1 cellular context compared by ENCODE assay signal in genomic region chr10:48306870-48307531, GRCh38.
A peak's percentile ranks its signal among the peaks of the same experiment; 100 is the strongest.
TF ChIP-seq lines count a peak whose summit lies in the region.

No MANE protein-coding gene starts in this region.

TF ChIP-seq in K562, 482 proteins besides CTCF, POLR2A, EP300 and RAD21 (continued from another document and continues in another):
- TF ChIP-seq, protein P1, sequence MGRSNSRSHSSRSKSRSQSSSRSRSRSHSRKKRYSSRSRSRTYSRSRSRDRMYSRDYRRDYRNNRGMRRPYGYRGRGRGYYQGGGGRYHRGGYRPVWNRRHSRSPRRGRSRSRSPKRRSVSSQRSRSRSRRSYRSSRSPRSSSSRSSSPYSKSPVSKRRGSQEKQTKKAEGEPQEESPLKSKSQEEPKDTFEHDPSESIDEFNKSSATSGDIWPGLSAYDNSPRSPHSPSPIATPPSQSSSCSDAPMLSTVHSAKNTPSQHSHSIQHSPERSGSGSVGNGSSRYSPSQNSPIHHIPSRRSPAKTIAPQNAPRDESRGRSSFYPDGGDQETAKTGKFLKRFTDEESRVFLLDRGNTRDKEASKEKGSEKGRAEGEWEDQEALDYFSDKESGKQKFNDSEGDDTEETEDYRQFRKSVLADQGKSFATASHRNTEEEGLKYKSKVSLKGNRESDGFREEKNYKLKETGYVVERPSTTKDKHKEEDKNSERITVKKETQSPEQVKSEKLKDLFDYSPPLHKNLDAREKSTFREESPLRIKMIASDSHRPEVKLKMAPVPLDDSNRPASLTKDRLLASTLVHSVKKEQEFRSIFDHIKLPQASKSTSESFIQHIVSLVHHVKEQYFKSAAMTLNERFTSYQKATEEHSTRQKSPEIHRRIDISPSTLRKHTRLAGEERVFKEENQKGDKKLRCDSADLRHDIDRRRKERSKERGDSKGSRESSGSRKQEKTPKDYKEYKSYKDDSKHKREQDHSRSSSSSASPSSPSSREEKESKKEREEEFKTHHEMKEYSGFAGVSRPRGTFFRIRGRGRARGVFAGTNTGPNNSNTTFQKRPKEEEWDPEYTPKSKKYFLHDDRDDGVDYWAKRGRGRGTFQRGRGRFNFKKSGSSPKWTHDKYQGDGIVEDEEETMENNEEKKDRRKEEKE (IDR thresholded peaks at IDR 0.05; ENCODE audit: borderline replicate concordance in 1 of 2, control insufficient read depth in 1 of 2, low read depth in 2 of 2, low read length in 1 of 2) = no peak
- no peak; a peak in 1 of 4 replicates for TF ChIP-seq NONO (IDR thresholded peaks at IDR 0.05; ENCODE audit: low read depth in 2 of 2, low read length in 1 of 2)
- no peak for TF ChIP-seq L3MBTL2 (IDR thresholded peaks at IDR 0.05)
- TF ChIP-seq, protein P2, sequence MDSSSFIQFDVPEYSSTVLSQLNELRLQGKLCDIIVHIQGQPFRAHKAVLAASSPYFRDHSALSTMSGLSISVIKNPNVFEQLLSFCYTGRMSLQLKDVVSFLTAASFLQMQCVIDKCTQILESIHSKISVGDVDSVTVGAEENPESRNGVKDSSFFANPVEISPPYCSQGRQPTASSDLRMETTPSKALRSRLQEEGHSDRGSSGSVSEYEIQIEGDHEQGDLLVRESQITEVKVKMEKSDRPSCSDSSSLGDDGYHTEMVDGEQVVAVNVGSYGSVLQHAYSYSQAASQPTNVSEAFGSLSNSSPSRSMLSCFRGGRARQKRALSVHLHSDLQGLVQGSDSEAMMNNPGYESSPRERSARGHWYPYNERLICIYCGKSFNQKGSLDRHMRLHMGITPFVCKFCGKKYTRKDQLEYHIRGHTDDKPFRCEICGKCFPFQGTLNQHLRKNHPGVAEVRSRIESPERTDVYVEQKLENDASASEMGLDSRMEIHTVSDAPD (CRISPR knock-in tag; IDR thresholded peaks at IDR 0.05) = no peak
- TF ChIP-seq ZNF79 (CRISPR knock-in tag; IDR thresholded peaks at IDR 0.05; ENCODE audit: low read depth) = no peak
- peak; percentile 80 for TF ChIP-seq PCBP1 (IDR thresholded peaks at IDR 0.05; ENCODE audit: low read depth, low read length, poor library complexity, severe bottlenecking)
- TF ChIP-seq SFPQ (IDR thresholded peaks at IDR 0.05; ENCODE audit: low read depth, low read length) = no peak
- no peak for TF ChIP-seq SMARCB1 (IDR thresholded peaks at IDR 0.05; ENCODE audit: insufficient read length, low read depth)
- TF ChIP-seq TEAD4 (IDR thresholded peaks at IDR 0.05; ENCODE audit: low read length) = no peak
- TF ChIP-seq TEAD4 (CRISPR knock-in tag; IDR thresholded peaks at IDR 0.05; ENCODE audit: borderline replicate concordance) = no peak
- TF ChIP-seq RCOR1 (IDR thresholded peaks at IDR 0.05; ENCODE audit: borderline replicate concordance in 1 of 2, low read depth in 2 of 2, low read length in 2 of 2) = peak; percentile 13 to 24; a peak in 1 of 4 replicates
- TF ChIP-seq EP400 (IDR thresholded peaks at IDR 0.05) = no peak
- no peak for TF ChIP-seq NCOA2 (IDR thresholded peaks at IDR 0.05; ENCODE audit: partially characterized antibody in 2 of 2)
- TF ChIP-seq EGR1 (conservative IDR thresholded peaks at IDR 0.05) = peak; percentile 76
- no peak for TF ChIP-seq ZNF407 (IDR thresholded peaks at IDR 0.05; ENCODE audit: low read depth)
- no peak for TF ChIP-seq NEUROD1 (IDR thresholded peaks at IDR 0.05; ENCODE audit: borderline replicate concordance, low read depth, low read length, partially characterized antibody)
- TF ChIP-seq DLX4 (CRISPR knock-in tag; IDR thresholded peaks at IDR 0.05) = no peak
- no peak for TF ChIP-seq TGIF2 (CRISPR knock-in tag; IDR thresholded peaks at IDR 0.05)
- TF ChIP-seq ETV1 (tag; conservative IDR thresholded peaks at IDR 0.05; ENCODE audit: low read depth) = no peak
- no peak for TF ChIP-seq ZFX (CRISPR knock-in tag; IDR thresholded peaks at IDR 0.05)
- no peak for TF ChIP-seq ZNF124 (CRISPR knock-in tag; IDR thresholded peaks at IDR 0.05)
- no peak for TF ChIP-seq MBD2 (IDR thresholded peaks at IDR 0.05; ENCODE audit: borderline replicate concordance, low read depth)
- TF ChIP-seq FIP1L1 (IDR thresholded peaks at IDR 0.05; ENCODE audit: low read depth, low read length, poor library complexity, severe bottlenecking) = no peak
- TF ChIP-seq FOXP1 (CRISPR knock-in tag; IDR thresholded peaks at IDR 0.05) = peak; percentile 35; the same call in 1 of the 2 replicates
- TF ChIP-seq RBBP5 (IDR thresholded peaks at IDR 0.05; ENCODE audit: borderline replicate concordance, insufficient read depth, low read length, poor library complexity, severe bottlenecking) = peak; percentile 42
- TF ChIP-seq NR2F6 (CRISPR knock-in tag; IDR thresholded peaks at IDR 0.05) = 0 out of 2 replicates have a peak, but pooled peaks have one; percentile 56
- TF ChIP-seq KDM4B (IDR thresholded peaks at IDR 0.05; ENCODE audit: borderline replicate concordance in 2 of 2, low read depth in 1 of 2) = no peak
- no peak for TF ChIP-seq PURB (CRISPR knock-in tag; IDR thresholded peaks at IDR 0.05; ENCODE audit: low read depth)
- TF ChIP-seq ZNF174 (CRISPR knock-in tag; IDR thresholded peaks at IDR 0.05) = no peak
- TF ChIP-seq NCOA6 (IDR thresholded peaks at IDR 0.05) = no peak
- TF ChIP-seq MEF2D (tag; conservative IDR thresholded peaks at IDR 0.05; ENCODE audit: low read depth) = no peak
- TF ChIP-seq, protein P3, sequence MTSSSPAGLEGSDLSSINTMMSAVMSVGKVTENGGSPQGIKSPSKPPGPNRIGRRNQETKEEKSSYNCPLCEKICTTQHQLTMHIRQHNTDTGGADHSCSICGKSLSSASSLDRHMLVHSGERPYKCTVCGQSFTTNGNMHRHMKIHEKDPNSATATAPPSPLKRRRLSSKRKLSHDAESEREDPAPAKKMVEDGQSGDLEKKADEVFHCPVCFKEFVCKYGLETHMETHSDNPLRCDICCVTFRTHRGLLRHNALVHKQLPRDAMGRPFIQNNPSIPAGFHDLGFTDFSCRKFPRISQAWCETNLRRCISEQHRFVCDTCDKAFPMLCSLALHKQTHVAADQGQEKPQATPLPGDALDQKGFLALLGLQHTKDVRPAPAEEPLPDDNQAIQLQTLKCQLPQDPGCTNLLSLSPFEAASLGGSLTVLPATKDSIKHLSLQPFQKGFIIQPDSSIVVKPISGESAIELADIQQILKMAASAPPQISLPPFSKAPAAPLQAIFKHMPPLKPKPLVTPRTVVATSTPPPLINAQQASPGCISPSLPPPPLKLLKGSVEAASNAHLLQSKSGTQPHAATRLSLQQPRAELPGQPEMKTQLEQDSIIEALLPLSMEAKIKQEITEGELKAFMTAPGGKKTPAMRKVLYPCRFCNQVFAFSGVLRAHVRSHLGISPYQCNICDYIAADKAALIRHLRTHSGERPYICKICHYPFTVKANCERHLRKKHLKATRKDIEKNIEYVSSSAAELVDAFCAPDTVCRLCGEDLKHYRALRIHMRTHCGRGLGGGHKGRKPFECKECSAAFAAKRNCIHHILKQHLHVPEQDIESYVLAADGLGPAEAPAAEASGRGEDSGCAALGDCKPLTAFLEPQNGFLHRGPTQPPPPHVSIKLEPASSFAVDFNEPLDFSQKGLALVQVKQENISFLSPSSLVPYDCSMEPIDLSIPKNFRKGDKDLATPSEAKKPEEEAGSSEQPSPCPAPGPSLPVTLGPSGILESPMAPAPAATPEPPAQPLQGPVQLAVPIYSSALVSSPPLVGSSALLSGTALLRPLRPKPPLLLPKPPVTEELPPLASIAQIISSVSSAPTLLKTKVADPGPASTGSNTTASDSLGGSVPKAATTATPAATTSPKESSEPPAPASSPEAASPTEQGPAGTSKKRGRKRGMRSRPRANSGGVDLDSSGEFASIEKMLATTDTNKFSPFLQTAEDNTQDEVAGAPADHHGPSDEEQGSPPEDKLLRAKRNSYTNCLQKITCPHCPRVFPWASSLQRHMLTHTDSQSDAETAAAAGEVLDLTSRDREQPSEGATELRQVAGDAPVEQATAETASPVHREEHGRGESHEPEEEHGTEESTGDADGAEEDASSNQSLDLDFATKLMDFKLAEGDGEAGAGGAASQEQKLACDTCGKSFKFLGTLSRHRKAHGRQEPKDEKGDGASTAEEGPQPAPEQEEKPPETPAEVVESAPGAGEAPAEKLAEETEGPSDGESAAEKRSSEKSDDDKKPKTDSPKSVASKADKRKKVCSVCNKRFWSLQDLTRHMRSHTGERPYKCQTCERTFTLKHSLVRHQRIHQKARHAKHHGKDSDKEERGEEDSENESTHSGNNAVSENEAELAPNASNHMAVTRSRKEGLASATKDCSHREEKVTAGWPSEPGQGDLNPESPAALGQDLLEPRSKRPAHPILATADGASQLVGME (CRISPR knock-in tag; IDR thresholded peaks at IDR 0.05) = peak; percentile 36; the same call in 1 of the 2 replicates
- no peak for TF ChIP-seq ZNF717 (CRISPR knock-in tag; IDR thresholded peaks at IDR 0.05)
